8 cellular contexts compared by ENCODE assay signal in genomic region chr5:78509884-78510769, GRCh38.
DNase-seq lines count a peak whose midpoint lies in the region; ATAC-seq and TF ChIP-seq lines count a peak whose summit lies in the region.

No MANE protein-coding gene starts in this region.

- no peak for DNase-seq in AG09319 (ENCODE audit: extremely low read depth, low read depth)
- peak; percentile 2 for DNase-seq in T-helper 9 cell
- peak; percentile 8 for DNase-seq in central memory CD4-positive, alpha-beta T cell
- DNase-seq in left lobe of liver (ENCODE audit: low spot score): peak; percentile 90
- peak; percentile 10 for DNase-seq in stimulated activated CD4-positive, alpha-beta T cell treated with anti-CD3 and anti-CD28 coated beads, Interleukin-4, amount 100 ng/mL, for 24 hours
- no peak for DNase-seq in NCI-H2107 treated with DMSO at 0.1 percent for 48 hours (lab: John Stamatoyannopoulos, UW; ENCODE audit: unreplicated experiment)

- peak; percentile 25 for TF ChIP-seq CTCF in AG09319 (IDR thresholded peaks at IDR 0.05; ENCODE audit: low read depth, low read length)

- ATAC-seq in GM18909 (IDR thresholded peaks at IDR 0.05; ENCODE audit: poor library complexity, unreplicated experiment) (peak; percentile 88), HG03175 (IDR thresholded peaks at IDR 0.05; ENCODE audit: unreplicated experiment) (peak; percentile 82), left lobe of liver (peak; percentile 97)

Comparison
In these comparisons a context has a peak if more than half of its experiments do, and no peak if none do; other contexts are left out.
1. DNase-seq: peak in T-helper 9 cell (single experiment), central memory CD4-positive, alpha-beta T cell (single experiment), left lobe of liver (single experiment) and stimulated activated CD4-positive, alpha-beta T cell treated with anti-CD3 and anti-CD28 coated beads, Interleukin-4, amount 100 ng/mL, for 24 hours (single experiment); none in AG09319 (single experiment) and NCI-H2107 treated with DMSO at 0.1 percent for 48 hours (single experiment).
2. Peak in every context shown above with its lines, with median percentiles within 50 percentile points of each other: ATAC-seq.